ENCODE assay signal across 12 cellular contexts in genomic region chr3:177177670-177178295, GRCh38. TPM values are rescaled to one million over a fixed set of nuclear protein-coding genes. Genes with fewer than 3 reads are reported as not detected.
DNase-seq lines count a peak whose midpoint lies in the region; ATAC-seq and TF ChIP-seq lines count a peak whose summit lies in the region.
"Had no signal": no experiment of that assay in that cellular context is flagged by ENCODE, and none has a peak within 500 bp of the region (broad histone marks: within the 10 kb centered on the region; RNA-seq: fewer than 3 reads in every experiment).

No MANE protein-coding gene starts in this region.

- in situ Hi-C loops in IMR-90 (cut with MboI; ENCODE audit: low sequenced_read_pairs), result no loop called here

- H3K4me3 ChIP-seq in IMR-90 (ENCODE audit: insufficient read depth, low read depth, low read length), result no peak overlapping the region
- H3K4me3 ChIP-seq in naive thymus-derived CD4-positive, alpha-beta T cell (ENCODE audit: low read length), result no peak overlapping the region
- H3K4me3 ChIP-seq: psoas muscle had no signal

- no peak overlapping the region for H2BK15ac ChIP-seq in IMR-90 (ENCODE audit: low read depth, low read length)

- H3K9ac ChIP-seq in IMR-90 (ENCODE audit: low read depth, low read length), result no peak overlapping the region

- H4K5ac ChIP-seq in IMR-90 (ENCODE audit: low read depth, low read length), result no peak overlapping the region

- H3K56ac ChIP-seq in IMR-90 (ENCODE audit: extremely low read depth, insufficient read depth, low read length), result no peak overlapping the region

- peak overlapping the region; percentile 82 for H3K27ac Mint-ChIP-seq in central memory CD8-positive, alpha-beta T cell (ENCODE audit: low read depth)
- H3K27ac Mint-ChIP-seq in naive thymus-derived CD4-positive, alpha-beta T cell, result peak overlapping the region in 8 of 9 donors; percentile 1 to 52 (median 26)
- H3K27ac Mint-ChIP-seq: activated CD8-positive, alpha-beta memory T cell treated with anti-CD3 and anti-CD28 coated beads, Interleukin-2, amount 10 ng/mL, durations not matched to agents 7 days and 5 days; activated naive CD4-positive, alpha-beta T cell treated with anti-CD3 and anti-CD28 coated beads, Interleukin-2, amount 10 ng/mL, durations not matched to agents 7 days and 5 days had no signal

- ATAC-seq in IMR-90 (ENCODE audit: low read depth), result no peak
- no peak for ATAC-seq in central memory CD8-positive, alpha-beta T cell (replicated peaks; ENCODE audit: extremely low read depth, poor library complexity, severe bottlenecking)
- ATAC-seq in naive thymus-derived CD4-positive, alpha-beta T cell, result no peak
- ATAC-seq: activated CD8-positive, alpha-beta memory T cell treated with anti-CD3 and anti-CD28 coated beads, Interleukin-2, amount 10 ng/mL, durations not matched to agents 7 days and 5 days had no signal

- H3K4me1 Mint-ChIP-seq in central memory CD8-positive, alpha-beta T cell, result peaks cover 66% of the 10 kb centered on the region
- H3K4me1 Mint-ChIP-seq in naive thymus-derived CD4-positive, alpha-beta T cell, result peaks cover 40 to 89% (median 76%) of the 10 kb centered on the region in 7 donors

- no peak overlapping the region for H3K4me3 Mint-ChIP-seq in central memory CD8-positive, alpha-beta T cell
- H3K4me3 Mint-ChIP-seq in naive thymus-derived CD4-positive, alpha-beta T cell, result peak overlapping the region in 3 of 10 donors; percentile 28 to 64 (median 51)
- H3K4me3 Mint-ChIP-seq: activated CD8-positive, alpha-beta memory T cell treated with anti-CD3 and anti-CD28 coated beads, Interleukin-2, amount 10 ng/mL, durations not matched to agents 7 days and 5 days; activated naive CD4-positive, alpha-beta T cell treated with anti-CD3 and anti-CD28 coated beads, Interleukin-2, amount 10 ng/mL, durations not matched to agents 7 days and 5 days had no signal

- no peak overlapping the region for H3K4ac ChIP-seq in IMR-90 (ENCODE audit: low read depth, low read length)

- no peak for TF ChIP-seq RAD21 in IMR-90 (IDR thresholded peaks at IDR 0.05; ENCODE audit: low read length)

- TF ChIP-seq CTCF in C4-2B (conservative IDR thresholded peaks at IDR 0.05) (no peak), IMR-90 (conservative IDR thresholded peaks at IDR 0.05; ENCODE audit: low read depth, low read length) (no peak)

- H2AK9ac ChIP-seq in IMR-90 (replicated peaks; ENCODE audit: low read depth, low read length, poor library complexity), result no peak overlapping the region

- peak overlapping the region; percentile 41; the same call in 1 of the 2 replicates for H3K27ac ChIP-seq in C4-2B
- no peak overlapping the region for H3K27ac ChIP-seq in IMR-90 (ENCODE audit: insufficient read depth, low read length)
- H3K27ac ChIP-seq in naive thymus-derived CD4-positive, alpha-beta T cell (ENCODE audit: low read depth, low read length), result no peak overlapping the region
- H3K27ac ChIP-seq: psoas muscle had no signal

- peaks cover 10% of the 10 kb centered on the region for H3K36me3 Mint-ChIP-seq in central memory CD8-positive, alpha-beta T cell (ENCODE audit: insufficient read depth)
- H3K36me3 Mint-ChIP-seq in naive thymus-derived CD4-positive, alpha-beta T cell, result peaks cover 4 to 24% (median 17%) of the 10 kb centered on the region in 5 donors

- H3K27me3 Mint-ChIP-seq in central memory CD8-positive, alpha-beta T cell, result no peaks in the 10 kb centered on the region
- no peaks in the 10 kb centered on the region for H3K27me3 Mint-ChIP-seq in naive thymus-derived CD4-positive, alpha-beta T cell
- H3K27me3 Mint-ChIP-seq: activated CD8-positive, alpha-beta memory T cell treated with anti-CD3 and anti-CD28 coated beads, Interleukin-2, amount 10 ng/mL, durations not matched to agents 7 days and 5 days; activated naive CD4-positive, alpha-beta T cell treated with anti-CD3 and anti-CD28 coated beads, Interleukin-2, amount 10 ng/mL, durations not matched to agents 7 days and 5 days had no signal

- no peak overlapping the region for H4K8ac ChIP-seq in IMR-90 (ENCODE audit: low read depth in 2 of 2, low read length in 2 of 2)

- no peak overlapping the region for H2BK20ac ChIP-seq in IMR-90 (ENCODE audit: low read depth, low read length)

- peaks cover 6% of the 10 kb centered on the region for H3K9me1 ChIP-seq in IMR-90 (ENCODE audit: insufficient read depth, low read length)

- H2AFZ ChIP-seq in IMR-90 (replicated peaks; ENCODE audit: low read length, poor library complexity), result no peak overlapping the region

- H3K36me3 ChIP-seq in IMR-90 (ENCODE audit: control insufficient read depth, insufficient read depth, low read length), result peaks cover 2% of the 10 kb centered on the region; the same call in 1 of the 2 replicates
- no peaks in the 10 kb centered on the region for H3K36me3 ChIP-seq in naive thymus-derived CD4-positive, alpha-beta T cell (ENCODE audit: control insufficient read depth in 2 of 3, insufficient read depth in 3 of 3, low read length in 3 of 3)

- no peaks in the 10 kb centered on the region for H3K9me3 Mint-ChIP-seq in central memory CD8-positive, alpha-beta T cell
- no peaks in the 10 kb centered on the region for H3K9me3 Mint-ChIP-seq in naive thymus-derived CD4-positive, alpha-beta T cell
- H3K9me3 Mint-ChIP-seq: activated naive CD4-positive, alpha-beta T cell treated with anti-CD3 and anti-CD28 coated beads, Interleukin-2, amount 10 ng/mL, durations not matched to agents 7 days and 5 days had no signal

- no peak overlapping the region for H3K14ac ChIP-seq in IMR-90 (replicated peaks; ENCODE audit: low read depth, low read length)

- no peak for TF ChIP-seq POLR2A in IMR-90 (IDR thresholded peaks at IDR 0.05; ENCODE audit: low read depth, low read length)

- H3K4me1 ChIP-seq in IMR-90 (ENCODE audit: control insufficient read depth, insufficient read depth, low read length), result peaks cover 2% of the 10 kb centered on the region
- peaks cover 5 to 16% of the 10 kb centered on the region in 2 donors for H3K4me1 ChIP-seq in naive thymus-derived CD4-positive, alpha-beta T cell (ENCODE audit: control insufficient read depth in 2 of 2, insufficient read depth in 2 of 2, low read length in 2 of 2)

- CTCF ChIA-PET in IMR-90 (lab: Yijun Ruan, JAX), result no interaction called here
- CTCF ChIA-PET in naive thymus-derived CD4-positive, alpha-beta T cell (lab: Charles Lee), result interaction anchor here (0.6 kb wide), 2 partner anchors 72 to 886 kb away, joined by 3 read pairs; no protein-coding TSS in a partner anchor

- H3K79me1 ChIP-seq in IMR-90 (ENCODE audit: low read depth in 1 of 2, low read length in 2 of 2), result peaks cover 7 to 56% of the 10 kb centered on the region in 2 experiments; a peak in 3 of 4 replicates

- no TSS peak for BruUV-seq in IMR-90 (replicated peaks; lab: Mats Ljungman, UMichigan)

- H3K9me3 ChIP-seq in IMR-90 (ENCODE audit: control insufficient read depth, insufficient read depth, low read length), result no peaks in the 10 kb centered on the region
- no peaks in the 10 kb centered on the region for H3K9me3 ChIP-seq in naive thymus-derived CD4-positive, alpha-beta T cell (ENCODE audit: control insufficient read depth in 2 of 3, low read length in 3 of 3)
- H3K9me3 ChIP-seq: psoas muscle had no signal

- peaks cover 85% of the 10 kb centered on the region for H4K20me1 ChIP-seq in IMR-90 (ENCODE audit: insufficient read depth, low read length)

- no peak overlapping the region for H2BK5ac ChIP-seq in IMR-90 (ENCODE audit: low read depth, low read length, poor library complexity, severe bottlenecking)

- DNase-seq in IMR-90, result no peak
- DNase-seq in central memory CD8-positive, alpha-beta T cell (ENCODE audit: low spot score in 2 of 2), result no peak
- no peak for DNase-seq in naive thymus-derived CD4-positive, alpha-beta T cell
- no peak for DNase-seq in GOT3 (lab: John Stamatoyannopoulos, UW)
- DNase-seq in DMS114 treated with DMSO at 0.1 percent for 48 hours (lab: John Stamatoyannopoulos, UW; ENCODE audit: unreplicated experiment), result no peak
- DNase-seq in NCI-H1930 (lab: John Stamatoyannopoulos, UW), result no peak
- no peak for DNase-seq in NAMALWA (ENCODE audit: low spot score)
- DNase-seq: activated CD8-positive, alpha-beta memory T cell treated with anti-CD3 and anti-CD28 coated beads, Interleukin-2, amount 10 ng/mL, durations not matched to agents 7 days and 5 days; activated naive CD4-positive, alpha-beta T cell treated with anti-CD3 and anti-CD28 coated beads, Interleukin-2, amount 10 ng/mL, durations not matched to agents 7 days and 5 days; NCI-H1436 treated with DMSO at 0.1 percent for 48 hours; psoas muscle had no signal

- H4K91ac ChIP-seq in IMR-90 (ENCODE audit: insufficient read depth, low read depth, low read length), result no peak overlapping the region

- H3K4me2 ChIP-seq in IMR-90 (ENCODE audit: low read depth, low read length), result no peak overlapping the region

- H3K23ac ChIP-seq in IMR-90 (ENCODE audit: low read depth, low read length), result 0 out of 2 replicates have a peak overlapping the region, but pooled peaks have one; percentile 3

- H3K18ac ChIP-seq in IMR-90 (ENCODE audit: low read depth, low read length), result no peak overlapping the region

- H2BK120ac ChIP-seq in IMR-90 (ENCODE audit: low read depth, low read length), result no peak overlapping the region

- dilution Hi-C loops in IMR-90 (cut with HindIII; ENCODE audit: low sequenced_read_pairs, unreplicated experiment), result no loop called here

- WGBS in IMR-90 (ENCODE audit: extremely low coverage in 2 of 2, insufficient read length in 1 of 2), 2 experiments, result 55% methylated on average over 5 of the region's 8 CpGs; no CpG with 5 or more reads in 1 of the 2 experiments

- intact Hi-C loops in IMR-90 (cut with micrococcal nuclease), result no loop called here
- intact Hi-C loops in naive thymus-derived CD4-positive, alpha-beta T cell (cut with micrococcal nuclease), result no loop called here

- H3K27me3 ChIP-seq in IMR-90 (ENCODE audit: control insufficient read depth, insufficient read depth, low read length), result no peaks in the 10 kb centered on the region
- H3K27me3 ChIP-seq in naive thymus-derived CD4-positive, alpha-beta T cell (ENCODE audit: control insufficient read depth in 2 of 2, insufficient read depth in 2 of 2, low read length in 2 of 2), result no peaks in the 10 kb centered on the region

- no peak overlapping the region for H2AK5ac ChIP-seq in IMR-90 (ENCODE audit: low read depth, low read length)

- POLR2A ChIA-PET in IMR-90 (lab: Charles Lee; ENCODE audit: unreplicated experiment), result no interaction called here
- POLR2A ChIA-PET in naive thymus-derived CD4-positive, alpha-beta T cell (lab: Charles Lee), result no interaction called here

TF ChIP-seq in IMR-90, 13 proteins besides CTCF, POLR2A, EP300 and RAD21 (continues in another document):
- TF ChIP-seq NFE2L2 (IDR thresholded peaks at IDR 0.05; ENCODE audit: low read depth, low read length), result no peak
- no peak for TF ChIP-seq BHLHE40 (IDR thresholded peaks at IDR 0.05; ENCODE audit: low read depth, low read length)
- TF ChIP-seq CHD1 (IDR thresholded peaks at IDR 0.05; ENCODE audit: low read depth, low read length), result no peak

RNA-seq across cellular contexts. Expression of gene TBL1XR1, which starts 19.5 kb away (rescaled TPM):
- total RNA-seq in IMR-90 (2012; rRNA removed), result 170 and 181 TPM in 2 replicates
- polyA plus RNA-seq in IMR-90 (2012; rRNA removed), result 25.2 and 29.3 TPM in 2 replicates
- polyA plus RNA-seq in IMR-90 (2012; cell fraction: cytosol; rRNA removed), result 6.6 and 8.7 TPM in 2 replicates
- 7.5 and 56.1 TPM in 2 replicates for polyA plus RNA-seq in IMR-90 (2012; cell fraction: nucleus; rRNA removed; ENCODE audit: low replicate concordance)
- 100 to 1,000 TPM in 4 of 5 experiments, 10 to 100 TPM in 1; 98.9 to 173 (median 133) TPM for total RNA-seq in naive thymus-derived CD4-positive, alpha-beta T cell
- polyA plus RNA-seq in naive thymus-derived CD4-positive, alpha-beta T cell, result 10 to 100 TPM; 20.8 to 25.5 TPM
